ENCODE assay signal across 23 cellular contexts in the genomic region with DNA sequence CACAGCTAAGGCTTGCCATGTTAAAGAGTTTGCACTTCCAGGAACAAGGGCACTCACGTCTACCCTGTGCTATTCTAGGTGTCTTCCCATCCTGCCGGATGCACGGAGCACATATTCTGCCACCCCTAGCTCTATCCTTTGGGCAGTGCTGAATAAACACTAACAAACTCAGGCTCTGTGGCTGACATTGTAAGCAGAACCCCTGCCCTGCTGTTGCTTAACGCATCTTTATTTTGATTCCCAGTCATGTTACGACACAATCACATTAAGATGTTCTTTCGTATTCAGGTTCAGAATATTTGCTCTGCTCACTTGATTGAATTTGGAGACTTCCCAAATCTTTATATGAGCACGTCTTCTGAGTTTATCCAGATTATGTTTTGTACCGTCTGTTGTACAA.
"Had no signal": no experiment of that assay in that cellular context is flagged by ENCODE, and none has a peak within 500 bp of the region (broad histone marks: within the 10 kb centered on the region; RNA-seq: fewer than 3 reads in every experiment).

No MANE protein-coding gene starts in this region.

- ATAC-seq: gastrocnemius medialis; mucosa of descending colon; natural killer cell treated with Interleukin-12 subunit alpha and Interleukin-12 subunit beta and Interleukin-15 and Interleukin-18, amount 100 ng/mL, for 72 hours; stimulated activated memory B cell treated with anti-CD40 and anti-IgM and Interleukin-4, amounts not matched to agents 10 μg/mL and 1 μg/mL and 100 μg/mL, for 72 hours; stimulated activated naive CD8-positive, alpha-beta T cell treated with anti-CD3 and anti-CD28 coated beads, Interleukin-15, Interleukin-2, amounts not matched to agents 100 U/mL and 50 U/mL, for 24 hours had no signal

- H3K36me3 ChIP-seq: gastrocnemius medialis, neural progenitor cell, prostate gland, right atrium auricular region, sigmoid colon, spleen, tibial artery, upper lobe of left lung had no signal

- H3K9me3 Mint-ChIP-seq: mesothelial cell of epicardium; naive B cell; natural killer cell treated with Interleukin-12 subunit alpha and Interleukin-12 subunit beta and Interleukin-15 and Interleukin-18, amount 100 ng/mL, for 72 hours; neural progenitor cell; stimulated activated memory B cell treated with anti-CD40 and anti-IgM and Interleukin-4, amounts not matched to agents 10 μg/mL and 1 μg/mL and 100 μg/mL, for 72 hours had no signal

- H3K27ac ChIP-seq: dorsolateral prefrontal cortex, gastrocnemius medialis, neural progenitor cell, prostate gland, right atrium auricular region, sigmoid colon, skin epidermis, spleen, testis, tibial artery, upper lobe of left lung had no signal

- H3K4me3 ChIP-seq: dorsolateral prefrontal cortex, gastrocnemius medialis, mucosa of descending colon, neural progenitor cell, prostate gland, right atrium auricular region, sigmoid colon, skin epidermis, spleen, testis, tibial artery, upper lobe of left lung had no signal

- H3K36me3 Mint-ChIP-seq: naive B cell; natural killer cell treated with Interleukin-12 subunit alpha and Interleukin-12 subunit beta and Interleukin-15 and Interleukin-18, amount 100 ng/mL, for 72 hours; stimulated activated memory B cell treated with anti-CD40 and anti-IgM and Interleukin-4, amounts not matched to agents 10 μg/mL and 1 μg/mL and 100 μg/mL, for 72 hours had no signal

- H3K4me3 Mint-ChIP-seq: mesothelial cell of epicardium; natural killer cell treated with Interleukin-12 subunit alpha and Interleukin-12 subunit beta and Interleukin-15 and Interleukin-18, amount 100 ng/mL, for 72 hours; neural progenitor cell; stimulated activated memory B cell treated with anti-CD40 and anti-IgM and Interleukin-4, amounts not matched to agents 10 μg/mL and 1 μg/mL and 100 μg/mL, for 72 hours had no signal

- H3K27me3 Mint-ChIP-seq: stimulated activated memory B cell treated with anti-CD40 and anti-IgM and Interleukin-4, amounts not matched to agents 10 μg/mL and 1 μg/mL and 100 μg/mL, for 72 hours had no signal

- DNase-seq: dorsolateral prefrontal cortex; effector CD4-positive, alpha-beta T cell; foreskin fibroblast; gastrocnemius medialis; head of caudate nucleus; mesenchymal stem cell; mucosa of descending colon; naive B cell; sigmoid colon; stimulated activated CD4-positive, alpha-beta T cell treated with anti-CD3 and anti-CD28 coated beads, Interleukin-4, amount 100 ng/mL, for 4 hours; stimulated activated naive CD8-positive, alpha-beta T cell treated with anti-CD3 and anti-CD28 coated beads, Interleukin-15, Interleukin-2, amounts not matched to agents 100 U/mL and 50 U/mL, for 24 hours; substantia nigra; testis; tibial artery; upper lobe of left lung had no signal

- H3K27me3 ChIP-seq: dorsolateral prefrontal cortex, gastrocnemius medialis, neural progenitor cell, right atrium auricular region, sigmoid colon, spleen, testis, tibial artery, upper lobe of left lung had no signal

- H3K27ac Mint-ChIP-seq: mesothelial cell of epicardium; naive B cell; natural killer cell treated with Interleukin-12 subunit alpha and Interleukin-12 subunit beta and Interleukin-15 and Interleukin-18, amount 100 ng/mL, for 72 hours; neural progenitor cell; stimulated activated memory B cell treated with anti-CD40 and anti-IgM and Interleukin-4, amounts not matched to agents 10 μg/mL and 1 μg/mL and 100 μg/mL, for 72 hours had no signal

- H3K9me3 ChIP-seq: gastrocnemius medialis, mucosa of descending colon, prostate gland, right atrium auricular region, sigmoid colon, spleen, testis, tibial artery, upper lobe of left lung had no signal

- H3K4me1 ChIP-seq: prostate gland had no signal
